20 cellular contexts compared by ENCODE assay signal in genomic region chr15:25770031-25770430, GRCh38.
"Had no signal": no experiment of that assay in that cellular context is flagged by ENCODE, and none has a peak within 500 bp of the region (broad histone marks: within the 10 kb centered on the region; RNA-seq: fewer than 3 reads in every experiment).

No MANE protein-coding gene starts in this region.

- H3K4me1 ChIP-seq: right lobe of liver, upper lobe of left lung had no signal

- DNase-seq: dermis blood vessel endothelial cell; foreskin fibroblast; gastrocnemius medialis; left ventricle myocardium superior; lower lobe of right lung; natural killer cell; small intestine; stimulated activated CD4-positive, alpha-beta T cell treated with anti-CD3 and anti-CD28 coated beads, Interleukin-15, amount 100 ng/mL, for 24 hours; stimulated activated CD4-positive, alpha-beta T cell treated with anti-CD3 and anti-CD28 coated beads, Interleukin-2, amount 100 ng/mL, for 48 hours; stimulated activated naive B cell treated with anti-CD40 and anti-IgM and Interleukin-4, amounts not matched to agents 10 μg/mL and 1 μg/mL and 100 μg/mL, for 72 hours had no signal

- ATAC-seq: gastrocnemius medialis; left ventricle myocardium superior; natural killer cell; stimulated activated naive B cell treated with anti-CD40 and anti-IgM and Interleukin-4, amounts not matched to agents 10 μg/mL and 1 μg/mL and 100 μg/mL, for 72 hours had no signal

- H3K4me3 ChIP-seq: coronary artery, gastrocnemius medialis, lower lobe of right lung, right lobe of liver, thoracic aorta, tibial nerve, upper lobe of left lung, vagina had no signal

- H3K27ac Mint-ChIP-seq: progenitor cell of endocrine pancreas; stimulated activated naive B cell treated with anti-CD40 and anti-IgM and Interleukin-4, amounts not matched to agents 10 μg/mL and 1 μg/mL and 100 μg/mL, for 72 hours; stimulated activated naive CD8-positive, alpha-beta T cell treated with anti-CD3 and anti-CD28 coated beads, Interleukin-15, Interleukin-2, amounts not matched to agents 100 ng/mL and 50 ng/mL, for 24 hours had no signal

- H3K27ac ChIP-seq: gastrocnemius medialis, lower lobe of right lung, neutrophil, parathyroid adenoma, right lobe of liver, thoracic aorta, tibial nerve, upper lobe of left lung, vagina had no signal

- H3K36me3 ChIP-seq: gastrocnemius medialis, lower lobe of right lung, neutrophil, right lobe of liver, tibial nerve, upper lobe of left lung, vagina had no signal

- H3K4me3 Mint-ChIP-seq: natural killer cell; stimulated activated naive B cell treated with anti-CD40 and anti-IgM and Interleukin-4, amounts not matched to agents 10 μg/mL and 1 μg/mL and 100 μg/mL, for 72 hours; stimulated activated naive CD8-positive, alpha-beta T cell treated with anti-CD3 and anti-CD28 coated beads, Interleukin-15, Interleukin-2, amounts not matched to agents 100 ng/mL and 50 ng/mL, for 24 hours had no signal

- H2AFZ ChIP-seq: parathyroid adenoma had no signal

- H3K9me3 ChIP-seq: gastrocnemius medialis, lower lobe of right lung, neutrophil, right lobe of liver, thoracic aorta, tibial nerve, upper lobe of left lung, vagina had no signal

- H3K27me3 Mint-ChIP-seq: progenitor cell of endocrine pancreas; stimulated activated naive CD8-positive, alpha-beta T cell treated with anti-CD3 and anti-CD28 coated beads, Interleukin-15, Interleukin-2, amounts not matched to agents 100 ng/mL and 50 ng/mL, for 24 hours had no signal

- H3K9ac ChIP-seq: parathyroid adenoma had no signal

- H3K9me3 Mint-ChIP-seq: natural killer cell; stimulated activated naive CD8-positive, alpha-beta T cell treated with anti-CD3 and anti-CD28 coated beads, Interleukin-15, Interleukin-2, amounts not matched to agents 100 ng/mL and 50 ng/mL, for 24 hours had no signal

- H3K27me3 ChIP-seq: gastrocnemius medialis, neutrophil, right lobe of liver, tibial nerve, upper lobe of left lung, vagina had no signal
